In genomic region chr10:11581213-11581612, GRCh38 we compare ENCODE assay signal across 28 cellular contexts. TPM values are rescaled to one million over a fixed set of nuclear protein-coding genes. Genes with fewer than 3 reads are reported as not detected.
A peak's percentile ranks its signal among the peaks of the same experiment; 100 is the strongest.
DNase-seq lines count a peak whose midpoint lies in the region; ATAC-seq and TF ChIP-seq lines count a peak whose summit lies in the region.
"Had no signal": no experiment of that assay in that cellular context is flagged by ENCODE, and none has a peak within 500 bp of the region (broad histone marks: within the 10 kb centered on the region; RNA-seq: fewer than 3 reads in every experiment).

No MANE protein-coding gene starts in this region.

- H3K27ac ChIP-seq in substantia nigra (ENCODE audit: low read depth, low read length, poor library complexity, severe bottlenecking) (no peak overlapping the region), WERI-Rb-1 (no peak overlapping the region)
- H3K27ac ChIP-seq: breast epithelium, coronary artery, parathyroid adenoma, Peyer's patch, SJSA1, uterus had no signal

- POLR2A ChIA-PET in activated B cell treated with CpG ODN at 0.5 μM for 24 hours (lab: Charles Lee): interaction anchor here (1.2 to 3.7 kb wide), 2 partner anchors 24 to 31 kb away, joined by 3 to 17 read pairs; partner anchors contain the start of gene USP6NL

- no peaks in the 10 kb centered on the region for H3K9me3 ChIP-seq in WERI-Rb-1 (ENCODE audit: severe bottlenecking)
- H3K9me3 ChIP-seq: breast epithelium, HAP-1, Peyer's patch, SJSA1, uterus had no signal

- H3K4me3 Mint-ChIP-seq in activated naive CD4-positive, alpha-beta T cell treated with anti-CD3 and anti-CD28 coated beads, Interleukin-2, amount 10 ng/mL, durations not matched to agents 7 days and 5 days: no peak overlapping the region
- H3K4me3 Mint-ChIP-seq in activated B cell treated with CpG ODN at 0.5 μM for 24 hours: no peak overlapping the region
- peak overlapping the region; percentile 11 for H3K4me3 Mint-ChIP-seq in stimulated activated naive CD8-positive, alpha-beta T cell treated with anti-CD3 and anti-CD28 coated beads, Interleukin-15, Interleukin-2, amounts not matched to agents 100 ng/mL and 50 ng/mL, for 24 hours
- H3K4me3 Mint-ChIP-seq: activated T-helper 1 cell treated with anti-CD3 and anti-CD28 coated beads, Interleukin-12 subunit alpha, Interleukin-12 subunit beta, Interleukin-2, Interleukin-4 antibody, amounts not matched to agents 30 ng/mL and 10 ng/mL and 1 ng/mL, durations not matched to agents 14 hours and 24 hours and 36 hours; natural killer cell; T-helper 17 cell had no signal

- no peak for DNase-seq in activated naive CD4-positive, alpha-beta T cell treated with anti-CD3 and anti-CD28 coated beads, Interleukin-2, amount 10 ng/mL, durations not matched to agents 7 days and 5 days
- no peak for DNase-seq in activated naive CD4-positive, alpha-beta T cell treated with Interleukin-2 at 50 U/mL for 16 hours
- no peak for DNase-seq in activated B cell treated with CpG ODN at 0.5 μM for 24 hours
- DNase-seq in fibroblast of pulmonary artery (ENCODE audit: low read depth): peak; percentile 16
- no peak for DNase-seq in substantia nigra (lab: John Stamatoyannopoulos, UW)
- DNase-seq in WERI-Rb-1: no peak
- DNase-seq: activated CD4-positive, alpha-beta T cell treated with anti-CD3 and anti-CD28 coated beads, Interleukin-2, amount 50 U/mL, for 48 hours; left cardiac atrium; mesendoderm; natural killer cell; NCI-H2107; NCI-H510A; NK-92 treated with Interleukin-12 subunit alpha and Interleukin-12 subunit beta, amount 100 ng/mL, for 24 hours; Peyer's patch; stimulated activated CD4-positive, alpha-beta T cell treated with anti-CD3 and anti-CD28 coated beads, Interleukin-15, amount 100 ng/mL, for 24 hours; stimulated activated CD8-positive, alpha-beta memory T cell treated with anti-CD3 and anti-CD28 coated beads, Interleukin-4, amount 100 ng/mL, for 48 hours; T-helper 17 cell; uterus had no signal

- intact Hi-C loops in activated B cell treated with CpG ODN at 0.5 μM for 24 hours (cut with micrococcal nuclease): no loop called here

- peaks cover 16% of the 10 kb centered on the region for H3K4me1 Mint-ChIP-seq in activated naive CD4-positive, alpha-beta T cell treated with anti-CD3 and anti-CD28 coated beads, Interleukin-2, amount 10 ng/mL, durations not matched to agents 7 days and 5 days
- H3K4me1 Mint-ChIP-seq in activated B cell treated with CpG ODN at 0.5 μM for 24 hours: peaks cover 72% of the 10 kb centered on the region
- peaks cover 42% of the 10 kb centered on the region for H3K4me1 Mint-ChIP-seq in stimulated activated naive CD8-positive, alpha-beta T cell treated with anti-CD3 and anti-CD28 coated beads, Interleukin-15, Interleukin-2, amounts not matched to agents 100 ng/mL and 50 ng/mL, for 24 hours (ENCODE audit: low read depth)
- H3K4me1 Mint-ChIP-seq: natural killer cell had no signal

- no peak for ATAC-seq in activated B cell treated with CpG ODN at 0.5 μM for 24 hours (ENCODE audit: low read depth)
- ATAC-seq in HG03469 (IDR thresholded peaks at IDR 0.05; ENCODE audit: unreplicated experiment): no peak
- ATAC-seq: left cardiac atrium, natural killer cell, sciatic nerve, T-helper 17 cell had no signal

- H3K4me3 ChIP-seq in fibroblast of pulmonary artery (replicated peaks; ENCODE audit: low read depth, low read length): no peak overlapping the region
- no peak overlapping the region for H3K4me3 ChIP-seq in WERI-Rb-1 (ENCODE audit: low read depth, low read length)
- H3K4me3 ChIP-seq: breast epithelium, coronary artery, HAP-1, Peyer's patch, SJSA1, uterus had no signal

- CTCF ChIA-PET in activated naive CD4-positive, alpha-beta T cell treated with anti-CD3 and anti-CD28 coated beads, Interleukin-2, amount 10 ng/mL, durations not matched to agents 7 days and 5 days (lab: Charles Lee): no interaction called here
- CTCF ChIA-PET in activated B cell treated with CpG ODN at 0.5 μM for 24 hours (lab: Charles Lee): no interaction called here

- H3K36me3 ChIP-seq in WERI-Rb-1: no peaks in the 10 kb centered on the region
- H3K36me3 ChIP-seq: breast epithelium, HAP-1, Peyer's patch, SJSA1, uterus had no signal

- H3K27me3 Mint-ChIP-seq in activated naive CD4-positive, alpha-beta T cell treated with anti-CD3 and anti-CD28 coated beads, Interleukin-2, amount 10 ng/mL, durations not matched to agents 7 days and 5 days: no peaks in the 10 kb centered on the region
- no peaks in the 10 kb centered on the region for H3K27me3 Mint-ChIP-seq in activated B cell treated with CpG ODN at 0.5 μM for 24 hours
- no peaks in the 10 kb centered on the region for H3K27me3 Mint-ChIP-seq in stimulated activated naive CD8-positive, alpha-beta T cell treated with anti-CD3 and anti-CD28 coated beads, Interleukin-15, Interleukin-2, amounts not matched to agents 100 ng/mL and 50 ng/mL, for 24 hours
- H3K27me3 Mint-ChIP-seq: IgD-negative memory B cell had no signal

- H3K36me3 Mint-ChIP-seq in activated naive CD4-positive, alpha-beta T cell treated with anti-CD3 and anti-CD28 coated beads, Interleukin-2, amount 10 ng/mL, durations not matched to agents 7 days and 5 days: peaks cover 4% of the 10 kb centered on the region
- H3K36me3 Mint-ChIP-seq in activated B cell treated with CpG ODN at 0.5 μM for 24 hours (ENCODE audit: low read depth): peaks cover 31% of the 10 kb centered on the region
- H3K36me3 Mint-ChIP-seq in stimulated activated naive CD8-positive, alpha-beta T cell treated with anti-CD3 and anti-CD28 coated beads, Interleukin-15, Interleukin-2, amounts not matched to agents 100 ng/mL and 50 ng/mL, for 24 hours (ENCODE audit: low read depth): peaks cover 13% of the 10 kb centered on the region
- H3K36me3 Mint-ChIP-seq: natural killer cell had no signal

- no peak for TF ChIP-seq CTCF in activated B cell treated with CpG ODN at 0.5 μM for 24 hours (IDR thresholded peaks at IDR 0.05)
- no peak for TF ChIP-seq CTCF in fibroblast of pulmonary artery (IDR thresholded peaks at IDR 0.05; ENCODE audit: low read length, missing control alignments)
- no peak for TF ChIP-seq CTCF in WERI-Rb-1 (IDR thresholded peaks at IDR 0.05; ENCODE audit: low read depth, low read length)

- H3K27ac Mint-ChIP-seq in activated naive CD4-positive, alpha-beta T cell treated with anti-CD3 and anti-CD28 coated beads, Interleukin-2, amount 10 ng/mL, durations not matched to agents 7 days and 5 days: peak overlapping the region; percentile 50
- peak overlapping the region; percentile 56 for H3K27ac Mint-ChIP-seq in activated B cell treated with CpG ODN at 0.5 μM for 24 hours
- H3K27ac Mint-ChIP-seq in stimulated activated naive CD8-positive, alpha-beta T cell treated with anti-CD3 and anti-CD28 coated beads, Interleukin-15, Interleukin-2, amounts not matched to agents 100 ng/mL and 50 ng/mL, for 24 hours: peak overlapping the region; percentile 15
- H3K27ac Mint-ChIP-seq: activated T-helper 1 cell treated with anti-CD3 and anti-CD28 coated beads, Interleukin-12 subunit alpha, Interleukin-12 subunit beta, Interleukin-2, Interleukin-4 antibody, amounts not matched to agents 30 ng/mL and 10 ng/mL and 1 ng/mL, durations not matched to agents 14 hours and 24 hours and 36 hours; natural killer cell had no signal

- peaks cover 11% of the 10 kb centered on the region for H3K9me3 Mint-ChIP-seq in activated naive CD4-positive, alpha-beta T cell treated with anti-CD3 and anti-CD28 coated beads, Interleukin-2, amount 10 ng/mL, durations not matched to agents 7 days and 5 days
- H3K9me3 Mint-ChIP-seq in activated B cell treated with CpG ODN at 0.5 μM for 24 hours: peaks cover 2% of the 10 kb centered on the region
- H3K9me3 Mint-ChIP-seq in stimulated activated naive CD8-positive, alpha-beta T cell treated with anti-CD3 and anti-CD28 coated beads, Interleukin-15, Interleukin-2, amounts not matched to agents 100 ng/mL and 50 ng/mL, for 24 hours: no peaks in the 10 kb centered on the region

- no peaks in the 10 kb centered on the region for H3K27me3 ChIP-seq in WERI-Rb-1 (ENCODE audit: insufficient read depth, low read depth, severe bottlenecking)
- H3K27me3 ChIP-seq: breast epithelium, Peyer's patch, SJSA1, uterus had no signal

RNA-seq across cellular contexts. Expression of gene USP6NL, which starts 30.2 kb away (rescaled TPM):
- total RNA-seq in activated B cell treated with CpG ODN at 0.5 μM for 24 hours: 59.9 and 64.5 TPM in 2 replicates
